ENCODE assay signal across 22 cellular contexts in genomic region chr4:106344324-106344970, GRCh38. TPM values are rescaled to one million over a fixed set of nuclear protein-coding genes. Genes with fewer than 3 reads are reported as not detected.
DNase-seq lines count a peak whose midpoint lies in the region; ATAC-seq and TF ChIP-seq lines count a peak whose summit lies in the region.
"Had no signal": no experiment of that assay in that cellular context is flagged by ENCODE, and none has a peak within 500 bp of the region (broad histone marks: within the 10 kb centered on the region; RNA-seq: fewer than 3 reads in every experiment).

No MANE protein-coding gene starts in this region.

- H3K27ac Mint-ChIP-seq in activated CD4-positive, alpha-beta T cell treated with anti-CD3 and anti-CD28 coated beads, Interleukin-2, amount 10 ng/mL, durations not matched to agents 24 days and 14 days, result peak overlapping the region; percentile 38
- H3K27ac Mint-ChIP-seq in endodermal cell, result peak overlapping the region; percentile 8
- H3K27ac Mint-ChIP-seq: activated naive CD8-positive, alpha-beta T cell treated with anti-CD3 and anti-CD28 coated beads for 36 hours had no signal

- H3K18ac ChIP-seq in mesendoderm (ENCODE audit: low read length), result no peak overlapping the region

- TF ChIP-seq CTCF in endodermal cell (conservative IDR thresholded peaks at IDR 0.05) (no peak), retinal pigment epithelial cell (conservative IDR thresholded peaks at IDR 0.05; ENCODE audit: low read depth, low read length) (no peak)

- no peaks in the 10 kb centered on the region for H3K4me1 ChIP-seq in endodermal cell (ENCODE audit: control insufficient read depth, insufficient read depth, low read length)
- H3K4me1 ChIP-seq in mesendoderm (ENCODE audit: control insufficient read depth, low read depth, low read length), result no peaks in the 10 kb centered on the region

- no peaks in the 10 kb centered on the region for H3K79me2 ChIP-seq in mesendoderm (ENCODE audit: control insufficient read depth, insufficient read depth, low read length)

- no peak overlapping the region for H3K23ac ChIP-seq in mesendoderm (ENCODE audit: low read length)

- no peak overlapping the region for H2AK5ac ChIP-seq in mesendoderm (ENCODE audit: low read length)

- no peak overlapping the region for H4K8ac ChIP-seq in mesendoderm (ENCODE audit: low read depth, low read length)

- H3K27me3 Mint-ChIP-seq in activated CD4-positive, alpha-beta T cell treated with anti-CD3 and anti-CD28 coated beads, Interleukin-2, amount 10 ng/mL, durations not matched to agents 24 days and 14 days, result no peaks in the 10 kb centered on the region
- no peaks in the 10 kb centered on the region for H3K27me3 Mint-ChIP-seq in endodermal cell (ENCODE audit: insufficient read depth)
- H3K27me3 Mint-ChIP-seq: activated naive CD8-positive, alpha-beta T cell treated with anti-CD3 and anti-CD28 coated beads for 36 hours had no signal

- no peak overlapping the region for H2BK5ac ChIP-seq in mesendoderm (ENCODE audit: low read length)

- no peak overlapping the region for H3K4ac ChIP-seq in mesendoderm (ENCODE audit: low read depth, low read length)

- H3K4me2 ChIP-seq in mesendoderm (ENCODE audit: low read length), result no peak overlapping the region

- H3K9me3 ChIP-seq in endodermal cell (ENCODE audit: control insufficient read depth, low read length), result no peaks in the 10 kb centered on the region

- peaks cover 12% of the 10 kb centered on the region for H3K4me1 Mint-ChIP-seq in activated CD4-positive, alpha-beta T cell treated with anti-CD3 and anti-CD28 coated beads, Interleukin-2, amount 10 ng/mL, durations not matched to agents 24 days and 14 days
- H3K4me1 Mint-ChIP-seq in endodermal cell, result peaks cover 8% of the 10 kb centered on the region

- no peak for DNase-seq in activated CD4-positive, alpha-beta T cell treated with anti-CD3 and anti-CD28 coated beads, Interleukin-2, amount 10 ng/mL, durations not matched to agents 24 days and 14 days
- no peak for DNase-seq in activated CD4-positive, alpha-beta T cell treated with anti-CD3 and anti-CD28 coated beads for 4 hours
- DNase-seq in NCI-H226, result peak; percentile 56
- DNase-seq in endodermal cell, result no peak
- DNase-seq in retinal pigment epithelial cell (ENCODE audit: low read depth), result peak; percentile 37
- no peak for DNase-seq in DMS 273 (lab: John Stamatoyannopoulos, UW; ENCODE audit: unreplicated experiment)
- DNase-seq in mesendoderm, result no peak
- DNase-seq: activated CD4-positive, alpha-beta T cell treated with anti-CD3 and anti-CD28 coated beads for 1 hour; activated naive CD8-positive, alpha-beta T cell treated with anti-CD3 and anti-CD28 coated beads for 36 hours; activated T-cell treated with anti-CD3 and anti-CD28 coated beads for 4 hours; COR-L47; cortex of kidney; erythroblast; left ventricle myocardium superior; NCI-H2171 treated with DMSO at 0.1 percent for 48 hours; NK-92 treated with Interleukin-12 subunit alpha and Interleukin-12 subunit beta, amount 100 ng/mL, for 24 hours; stimulated activated CD4-positive, alpha-beta T cell treated with anti-CD3 and anti-CD28 coated beads, Interleukin-1b, Interleukin-23, amount 100 ng/mL, for 48 hours; T-helper 2 cell had no signal

- H3K9ac ChIP-seq in endodermal cell (ENCODE audit: extremely low read depth, low read length, poor library complexity, severe bottlenecking), result no peak overlapping the region
- no peak overlapping the region for H3K9ac ChIP-seq in mesendoderm (ENCODE audit: low read length)

- H3K27ac ChIP-seq in endodermal cell (ENCODE audit: low read depth, low read length) (no peak overlapping the region), mesendoderm (ENCODE audit: low read depth, low read length) (no peak overlapping the region)

- H2BK120ac ChIP-seq in mesendoderm (ENCODE audit: low read depth, low read length), result no peak overlapping the region

- no peaks in the 10 kb centered on the region for H3K27me3 ChIP-seq in endodermal cell (ENCODE audit: control insufficient read depth, insufficient read depth, low read length, poor library complexity, severe bottlenecking)
- H3K27me3 ChIP-seq in mesendoderm (ENCODE audit: insufficient read depth, low read length, poor library complexity), result no peaks in the 10 kb centered on the region

- intact Hi-C loops in activated CD4-positive, alpha-beta T cell treated with anti-CD3 and anti-CD28 coated beads, Interleukin-2, amount 10 ng/mL, durations not matched to agents 24 days and 14 days (cut with micrococcal nuclease), result no loop called here

- H3K4me3 Mint-ChIP-seq in activated CD4-positive, alpha-beta T cell treated with anti-CD3 and anti-CD28 coated beads, Interleukin-2, amount 10 ng/mL, durations not matched to agents 24 days and 14 days, result no peak overlapping the region
- H3K4me3 Mint-ChIP-seq in endodermal cell, result no peak overlapping the region
- H3K4me3 Mint-ChIP-seq: activated naive CD8-positive, alpha-beta T cell treated with anti-CD3 and anti-CD28 coated beads for 36 hours had no signal

- WGBS in endodermal cell (ENCODE audit: insufficient coverage in 1 of 2, insufficient read length in 1 of 2), 2 experiments, result 75 to 97% methylated on average over 1 to 2 of the region's 2 CpGs
- WGBS in mesendoderm (ENCODE audit: extremely low coverage, insufficient coverage, low lambda C conversion rate), result 100% methylated on average over 1 of the region's 2 CpGs

- H3K4me3 ChIP-seq in endodermal cell (ENCODE audit: low read length) (no peak overlapping the region), retinal pigment epithelial cell (ENCODE audit: low read length) (no peak overlapping the region), mesendoderm (ENCODE audit: low read length) (no peak overlapping the region)

- no peak for ATAC-seq in HG03095 (IDR thresholded peaks at IDR 0.05; ENCODE audit: unreplicated experiment)
- ATAC-seq: left ventricle myocardium superior had no signal

- no peaks in the 10 kb centered on the region for H3K9me3 Mint-ChIP-seq in activated CD4-positive, alpha-beta T cell treated with anti-CD3 and anti-CD28 coated beads, Interleukin-2, amount 10 ng/mL, durations not matched to agents 24 days and 14 days
- no peaks in the 10 kb centered on the region for H3K9me3 Mint-ChIP-seq in endodermal cell

- H3K56ac ChIP-seq in mesendoderm (ENCODE audit: low read length), result no peak overlapping the region

- peaks cover 33% of the 10 kb centered on the region for H3K36me3 ChIP-seq in endodermal cell (ENCODE audit: control insufficient read depth, insufficient read depth, low read length)
- H3K36me3 ChIP-seq in mesendoderm (ENCODE audit: control insufficient read depth, insufficient read depth, low read length), result no peaks in the 10 kb centered on the region

- H3K79me1 ChIP-seq in mesendoderm (ENCODE audit: low read length), result no peaks in the 10 kb centered on the region

- H2BK15ac ChIP-seq in mesendoderm (replicated peaks; ENCODE audit: low read depth), result no peak overlapping the region

- peaks cover 47% of the 10 kb centered on the region for H3K36me3 Mint-ChIP-seq in activated CD4-positive, alpha-beta T cell treated with anti-CD3 and anti-CD28 coated beads, Interleukin-2, amount 10 ng/mL, durations not matched to agents 24 days and 14 days (ENCODE audit: low read depth)
- peaks cover 20% of the 10 kb centered on the region for H3K36me3 Mint-ChIP-seq in endodermal cell (ENCODE audit: low read depth)

- no peak overlapping the region for H4K5ac ChIP-seq in mesendoderm (ENCODE audit: low read length)

RNA-seq across cellular contexts. Expression of gene GIMD1, which starts 24.1 kb away (rescaled TPM):
- total RNA-seq in activated CD4-positive, alpha-beta T cell treated with anti-CD3 and anti-CD28 coated beads, Interleukin-2, amount 10 ng/mL, durations not matched to agents 24 days and 14 days, result not detected in 2 replicates
- not detected for total RNA-seq in endodermal cell
- not detected for polyA plus RNA-seq in endodermal cell (2013, experiment 1 of 2)
- polyA plus RNA-seq in endodermal cell (2013, experiment 2 of 2), result not detected
- polyA plus RNA-seq in mesendoderm (2013, experiment 1 of 2), result not detected
- not detected for polyA plus RNA-seq in mesendoderm (2013, experiment 2 of 2)
- total RNA-seq: activated naive CD8-positive, alpha-beta T cell treated with anti-CD3 and anti-CD28 coated beads for 36 hours; left ventricle myocardium superior; renal cortical epithelial cell; temporal lobe had no signal
- polyA plus RNA-seq: neural cell had no signal

RNA-seq across cellular contexts. Expression of gene AIMP1, which starts 28.1 kb away (rescaled TPM):
- 82.6 and 84.7 TPM in 2 replicates for total RNA-seq in activated CD4-positive, alpha-beta T cell treated with anti-CD3 and anti-CD28 coated beads, Interleukin-2, amount 10 ng/mL, durations not matched to agents 24 days and 14 days
- 10 to 100 TPM; 46.0 to 58.9 TPM for total RNA-seq in endodermal cell
- polyA plus RNA-seq in endodermal cell (2013, experiment 1 of 2), result 44.3 TPM
- polyA plus RNA-seq in endodermal cell (2013, experiment 2 of 2), result 46.6 TPM
- 82.2 TPM for polyA plus RNA-seq in mesendoderm (2013, experiment 1 of 2)
- polyA plus RNA-seq in mesendoderm (2013, experiment 2 of 2), result 84.6 TPM

RNA-seq across cellular contexts. Expression of gene TBCK, which starts 28.4 kb away (rescaled TPM):
- total RNA-seq in activated CD4-positive, alpha-beta T cell treated with anti-CD3 and anti-CD28 coated beads, Interleukin-2, amount 10 ng/mL, durations not matched to agents 24 days and 14 days, result 28.1 and 29.5 TPM in 2 replicates
- 10 to 100 TPM; 48.3 to 52.9 TPM for total RNA-seq in endodermal cell
- 30.0 TPM for polyA plus RNA-seq in endodermal cell (2013, experiment 1 of 2)
- polyA plus RNA-seq in endodermal cell (2013, experiment 2 of 2), result 28.4 TPM
- polyA plus RNA-seq in mesendoderm (2013, experiment 1 of 2), result 6.6 TPM
- polyA plus RNA-seq in mesendoderm (2013, experiment 2 of 2), result 6.2 TPM

Comparison
In these comparisons a context has a peak if more than half of its experiments do, and no peak if none do; other contexts are left out.
1. DNase-seq: peak in NCI-H226 (single experiment) and retinal pigment epithelial cell (single experiment); none in activated CD4-positive, alpha-beta T cell treated with anti-CD3 and anti-CD28 coated beads, Interleukin-2, amount 10 ng/mL, durations not matched to agents 24 days and 14 days (single experiment), activated CD4-positive, alpha-beta T cell treated with anti-CD3 and anti-CD28 coated beads for 4 hours (0 of 2), endodermal cell (single experiment), DMS 273 (single experiment) and mesendoderm (single experiment).